In the genomic region with DNA sequence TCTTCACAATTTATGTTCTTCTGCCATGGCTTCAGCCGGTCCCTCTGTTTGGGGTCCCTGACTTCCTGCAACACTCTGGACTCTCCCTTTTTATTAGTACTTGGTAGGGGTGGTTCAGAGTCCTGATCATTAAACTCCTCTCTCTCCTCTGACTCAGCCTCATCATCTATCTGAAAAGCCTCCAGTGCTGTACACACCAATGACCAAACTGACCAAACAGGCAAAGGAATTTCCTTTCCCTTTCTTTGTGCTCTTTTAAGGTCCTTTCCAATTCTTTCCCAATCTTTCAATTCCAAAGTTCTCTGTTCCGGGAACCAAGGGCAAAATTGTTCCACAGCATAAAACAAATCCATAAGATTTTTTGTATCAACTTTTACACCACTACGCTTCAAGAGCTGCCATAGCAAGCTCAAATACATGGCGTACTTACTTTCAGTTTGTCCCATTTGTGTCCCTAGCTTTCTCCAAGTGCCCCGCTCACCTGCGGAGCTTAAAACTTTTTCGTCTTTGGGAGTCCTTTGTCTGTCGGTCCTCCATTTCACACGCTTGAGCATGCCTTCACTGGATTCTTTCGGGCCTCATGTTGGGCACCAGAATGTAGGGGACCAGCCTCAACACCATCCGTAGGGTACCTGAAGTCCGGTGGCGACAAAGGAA, we compare ENCODE assay signal across 13 cellular contexts. TPM values are rescaled to one million over a fixed set of nuclear protein-coding genes. Genes with fewer than 3 reads are reported as not detected.
DNase-seq lines count a peak whose midpoint lies in the region; ATAC-seq and TF ChIP-seq lines count a peak whose summit lies in the region.
"Had no signal": no experiment of that assay in that cellular context is flagged by ENCODE, and none has a peak within 500 bp of the region (broad histone marks: within the 10 kb centered on the region; RNA-seq: fewer than 3 reads in every experiment).

No MANE protein-coding gene starts in this region.

- H3K4me3 ChIP-seq in RWPE2 (ENCODE audit: severe bottlenecking): no peak overlapping the region
- H3K4me3 ChIP-seq in fibroblast of the aortic adventitia (ENCODE audit: low read depth, low read length): no peak overlapping the region
- no peak overlapping the region for H3K4me3 ChIP-seq in skeletal muscle satellite cell (ENCODE audit: low read length)
- H3K4me3 ChIP-seq in esophagus squamous epithelium: no peak overlapping the region
- H3K4me3 ChIP-seq in Peyer's patch: no peak overlapping the region

- peaks cover 4% of the 10 kb centered on the region for H3K4me1 ChIP-seq in RWPE2 (ENCODE audit: insufficient read depth, poor library complexity, severe bottlenecking)
- peaks cover 5% of the 10 kb centered on the region for H3K4me1 ChIP-seq in skeletal muscle satellite cell (ENCODE audit: control insufficient read depth, insufficient read depth, low read length)
- H3K4me1 ChIP-seq in esophagus squamous epithelium: peaks cover 6 to 21% (median 7%) of the 10 kb centered on the region in 3 donors
- no peaks in the 10 kb centered on the region for H3K4me1 ChIP-seq in Peyer's patch

- WGBS in esophagus squamous epithelium, 2 donors: 97% methylated on average over 9 to 12 of the region's 13 CpGs

- no peaks in the 10 kb centered on the region for H3K27me3 ChIP-seq in RWPE2 (ENCODE audit: insufficient read depth, poor library complexity, severe bottlenecking)
- no peaks in the 10 kb centered on the region for H3K27me3 ChIP-seq in skeletal muscle satellite cell (ENCODE audit: control insufficient read depth, insufficient read depth, low read length)
- H3K27me3 ChIP-seq in esophagus squamous epithelium: no peaks in the 10 kb centered on the region
- H3K27me3 ChIP-seq in Peyer's patch: no peaks in the 10 kb centered on the region

- H3K4me2 ChIP-seq in skeletal muscle satellite cell (ENCODE audit: low read length): peak overlapping the region; percentile 42

- H3K36me3 ChIP-seq in RWPE2 (ENCODE audit: low read depth) (peaks cover 19% of the 10 kb centered on the region), skeletal muscle satellite cell (ENCODE audit: insufficient read depth, low read length) (no peaks in the 10 kb centered on the region), esophagus squamous epithelium (no peaks in the 10 kb centered on the region), Peyer's patch (no peaks in the 10 kb centered on the region)

- 0 out of 3 replicates have a peak, but pooled peaks have one; percentile 44 for ATAC-seq in RWPE2 (ENCODE audit: low read depth)

- DNase-seq in GM04503 (ENCODE audit: low read depth) (peak; percentile 59), RWPE2 (ENCODE audit: low spot score) (no peak), fibroblast of the aortic adventitia (ENCODE audit: low read depth) (peak; percentile 71), NCI-H510A (lab: John Stamatoyannopoulos, UW) (no peak), KG1 (lab: John Stamatoyannopoulos, UW) (no peak), esophagus squamous epithelium (lab: John Stamatoyannopoulos, UW) (no peak), Peyer's patch (no peak)
- DNase-seq: amniotic stem cell; DMS153; effector CD8-positive, alpha-beta T cell; NCI-H2227 treated with DMSO at 0.1 percent for 48 hours; SHP77 had no signal

- TF ChIP-seq POLR2A in esophagus squamous epithelium (IDR thresholded peaks at IDR 0.05) (no peak), Peyer's patch (IDR thresholded peaks at IDR 0.05) (no peak)

- no peak overlapping the region for H3K27ac ChIP-seq in RWPE2 (ENCODE audit: poor library complexity, severe bottlenecking)
- H3K27ac ChIP-seq in esophagus squamous epithelium: no peak overlapping the region
- no peak overlapping the region for H3K27ac ChIP-seq in Peyer's patch

- H3K9me3 ChIP-seq in RWPE2 (ENCODE audit: severe bottlenecking) (no peaks in the 10 kb centered on the region), skeletal muscle satellite cell (replicated peaks; ENCODE audit: low read length) (no peaks in the 10 kb centered on the region), esophagus squamous epithelium (no peaks in the 10 kb centered on the region), Peyer's patch (no peaks in the 10 kb centered on the region)

- H3K9ac ChIP-seq in skeletal muscle satellite cell (ENCODE audit: low read depth, low read length): no peak overlapping the region

- intact Hi-C loops in esophagus squamous epithelium (cut with DNase I): no loop called here

- TF ChIP-seq CTCF in RWPE2 (IDR thresholded peaks at IDR 0.05; ENCODE audit: poor library complexity, severe bottlenecking) (no peak), fibroblast of the aortic adventitia (IDR thresholded peaks at IDR 0.05; ENCODE audit: insufficient read depth, low read length) (no peak), esophagus squamous epithelium (IDR thresholded peaks at IDR 0.05) (no peak), Peyer's patch (IDR thresholded peaks at IDR 0.05) (no peak)

RNA-seq across cellular contexts. Expression of a gene that starts 9.6 kb away (rescaled TPM):
- total RNA-seq in fibroblast of the aortic adventitia (ENCODE audit: low replicate concordance): 73.7 and 129 TPM in 2 replicates
- 96.8 and 101 TPM in 2 replicates for total RNA-seq in skeletal muscle satellite cell (2012; rRNA removed)
- 100 to 1,000 TPM in 1 of 4 donors, 10 to 100 TPM in 3; 59.9 to 144 (median 78.5) TPM for total RNA-seq in esophagus squamous epithelium
- 100 to 1,000 TPM in 3 of 4 donors, 10 to 100 TPM in 1; 72.8 to 160 (median 153) TPM for total RNA-seq in Peyer's patch

RNA-seq across cellular contexts. Expression of a gene that starts 9.9 kb away (rescaled TPM):
- 25.7 and 54.6 TPM in 2 replicates for total RNA-seq in fibroblast of the aortic adventitia (ENCODE audit: low replicate concordance)
- total RNA-seq in skeletal muscle satellite cell (2012; rRNA removed): 34.2 and 40.2 TPM in 2 replicates
- 10 to 100 TPM; 37.8 to 91.6 (median 63.5) TPM for total RNA-seq in esophagus squamous epithelium
- 100 to 1,000 TPM in 2 of 4 donors, 10 to 100 TPM in 2; 64.5 to 144 (median 84.3) TPM for total RNA-seq in Peyer's patch

Comparison
In these comparisons a context has a peak if more than half of its experiments do, and no peak if none do; other contexts are left out.
1. DNase-seq: peak in GM04503 (single experiment) and fibroblast of the aortic adventitia (single experiment); none in RWPE2 (single experiment), NCI-H510A (single experiment), KG1 (single experiment), esophagus squamous epithelium (single experiment) and Peyer's patch (0 of 3).